In genomic region chr13:52882803-52883202, GRCh38 we compare ENCODE assay signal across 16 cellular contexts.
A peak's percentile ranks its signal among the peaks of the same experiment; 100 is the strongest.
DNase-seq lines count a peak whose midpoint lies in the region; ATAC-seq lines count a peak whose summit lies in the region.
"Had no signal": no experiment of that assay in that cellular context is flagged by ENCODE, and none has a peak within 500 bp of the region (broad histone marks: within the 10 kb centered on the region; RNA-seq: fewer than 3 reads in every experiment).

No MANE protein-coding gene starts in this region.

- no peak overlapping the region for H3K4me3 Mint-ChIP-seq in stimulated activated naive B cell treated with anti-CD40 and anti-IgM and Interleukin-4, amounts not matched to agents 10 μg/mL and 1 μg/mL and 100 μg/mL, for 72 hours
- H3K4me3 Mint-ChIP-seq: CD14-positive monocyte; CD8-positive, alpha-beta T cell; IgD-negative memory B cell had no signal

- ATAC-seq in HG02610 (IDR thresholded peaks at IDR 0.05; ENCODE audit: unreplicated experiment) (no peak), HG03354 (IDR thresholded peaks at IDR 0.05; ENCODE audit: poor library complexity, severe bottlenecking, unreplicated experiment) (no peak)
- no peak for ATAC-seq in stimulated activated naive B cell treated with anti-CD40 and anti-IgM and Interleukin-4, amounts not matched to agents 10 μg/mL and 1 μg/mL and 100 μg/mL, for 72 hours (replicated peaks)
- ATAC-seq: CD8-positive, alpha-beta T cell; HCT116 had no signal

- no peak overlapping the region for H3K4me3 ChIP-seq in HAP-1

- no peak overlapping the region for H3K27ac Mint-ChIP-seq in stimulated activated naive B cell treated with anti-CD40 and anti-IgM and Interleukin-4, amounts not matched to agents 10 μg/mL and 1 μg/mL and 100 μg/mL, for 72 hours
- H3K27ac Mint-ChIP-seq: CD14-positive monocyte; CD8-positive, alpha-beta T cell; IgD-negative memory B cell had no signal

- H3K36me3 ChIP-seq in HAP-1 (replicated peaks): no peaks in the 10 kb centered on the region
- H3K36me3 ChIP-seq: BE2C had no signal

- no peaks in the 10 kb centered on the region for H3K27me3 ChIP-seq in HAP-1 (ENCODE audit: low read depth)
- H3K27me3 ChIP-seq: BE2C had no signal

- in situ Hi-C loops in HAP-1 (cut with MboI; ENCODE audit: low sequenced_read_pairs): no loop called here

- peaks cover 39% of the 10 kb centered on the region for H3K4me1 ChIP-seq in HAP-1
- H3K4me1 ChIP-seq: BE2C had no signal

- H3K9me3 ChIP-seq in HAP-1: no peaks in the 10 kb centered on the region
- H3K9me3 ChIP-seq: BE2C had no signal

- H3K9me3 Mint-ChIP-seq in stimulated activated naive B cell treated with anti-CD40 and anti-IgM and Interleukin-4, amounts not matched to agents 10 μg/mL and 1 μg/mL and 100 μg/mL, for 72 hours: peaks cover 0 to 9% of the 10 kb centered on the region in 2 donors

- no peaks in the 10 kb centered on the region for H3K36me3 Mint-ChIP-seq in stimulated activated naive B cell treated with anti-CD40 and anti-IgM and Interleukin-4, amounts not matched to agents 10 μg/mL and 1 μg/mL and 100 μg/mL, for 72 hours
- H3K36me3 Mint-ChIP-seq: CD14-positive monocyte; CD8-positive, alpha-beta T cell had no signal

- H3K27me3 Mint-ChIP-seq in stimulated activated naive B cell treated with anti-CD40 and anti-IgM and Interleukin-4, amounts not matched to agents 10 μg/mL and 1 μg/mL and 100 μg/mL, for 72 hours: peaks cover 0 to 26% of the 10 kb centered on the region in 2 donors

- DNase-seq in NCI-H748 (lab: John Stamatoyannopoulos, UW; ENCODE audit: unreplicated experiment): peak; percentile 11
- no peak for DNase-seq in NCI-H748 treated with DMSO at 0.1 percent for 48 hours (lab: John Stamatoyannopoulos, UW)
- peak; percentile 50 to 52 for DNase-seq in HAP-1 (ENCODE audit: low spot score in 2 of 2)
- peak; percentile 82 for DNase-seq in NCI-H69 (lab: John Stamatoyannopoulos, UW)
- peak; percentile 88 for DNase-seq in left kidney (ENCODE audit: low read depth, low spot score)
- DNase-seq in stimulated activated naive B cell treated with anti-CD40 and anti-IgM and Interleukin-4, amounts not matched to agents 10 μg/mL and 1 μg/mL and 100 μg/mL, for 72 hours: no peak
- DNase-seq: BE2C; CD8-positive, alpha-beta T cell; COR-L47; DMS53; GF-D8 had no signal

- H3K4me1 Mint-ChIP-seq in stimulated activated naive B cell treated with anti-CD40 and anti-IgM and Interleukin-4, amounts not matched to agents 10 μg/mL and 1 μg/mL and 100 μg/mL, for 72 hours: no peaks in the 10 kb centered on the region
- H3K4me1 Mint-ChIP-seq: CD14-positive monocyte, IgD-negative memory B cell had no signal

Comparison
In these comparisons a context has a peak if more than half of its experiments do, and no peak if none do; other contexts are left out.
1. DNase-seq: peak in NCI-H748 (single experiment), HAP-1 (2 of 2), NCI-H69 (single experiment) and left kidney (single experiment); none in NCI-H748 treated with DMSO at 0.1 percent for 48 hours (single experiment) and stimulated activated naive B cell treated with anti-CD40 and anti-IgM and Interleukin-4, amounts not matched to agents 10 μg/mL and 1 μg/mL and 100 μg/mL, for 72 hours (single experiment).